Comparison of ENCODE assay signal across 15 cellular contexts in the genomic region with DNA sequence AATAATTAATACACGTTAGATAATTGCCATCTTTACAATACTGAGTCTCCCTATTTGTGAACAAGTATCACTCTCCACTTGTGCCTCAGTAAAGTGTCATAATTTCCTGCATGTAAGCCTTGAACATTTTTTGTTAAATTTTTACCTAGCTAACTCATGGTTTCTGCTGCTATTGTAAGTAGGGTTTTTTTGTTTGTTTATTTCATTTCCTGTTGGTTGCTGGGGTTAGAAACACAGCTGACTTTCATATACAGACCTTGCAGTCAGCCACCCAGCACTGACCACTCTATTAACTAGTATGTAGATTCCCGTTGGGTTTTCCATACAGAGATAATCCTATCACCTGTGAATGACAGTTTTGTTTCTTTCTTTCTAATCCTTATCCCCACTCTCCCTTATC.
A peak's percentile ranks its signal among the peaks of the same experiment; 100 is the strongest.
DNase-seq lines count a peak whose midpoint lies in the region; ATAC-seq and TF ChIP-seq lines count a peak whose summit lies in the region.
"Had no signal": no experiment of that assay in that cellular context is flagged by ENCODE, and none has a peak within 500 bp of the region (broad histone marks: within the 10 kb centered on the region; RNA-seq: fewer than 3 reads in every experiment).

No MANE protein-coding gene starts in this region.

- no peaks in the 10 kb centered on the region for H3K9me3 ChIP-seq in upper lobe of right lung
- H3K9me3 ChIP-seq: left ventricle myocardium inferior had no signal

- H3K9me3 Mint-ChIP-seq in effector memory CD8-positive, alpha-beta T cell, result no peaks in the 10 kb centered on the region
- H3K9me3 Mint-ChIP-seq: activated naive CD8-positive, alpha-beta T cell treated with anti-CD3 and anti-CD28 coated beads, Interleukin-2, amount 10 ng/mL, durations not matched to agents 7 days and 5 days had no signal

- H3K4me1 ChIP-seq in upper lobe of right lung, result no peaks in the 10 kb centered on the region

- H3K27me3 ChIP-seq in upper lobe of right lung, result no peaks in the 10 kb centered on the region

- H3K36me3 ChIP-seq in upper lobe of right lung, result no peaks in the 10 kb centered on the region
- H3K36me3 ChIP-seq: left ventricle myocardium inferior had no signal

- intact Hi-C loops in upper lobe of right lung (cut with DNase I), result no loop called here

- H3K27ac Mint-ChIP-seq in effector memory CD8-positive, alpha-beta T cell, result no peak overlapping the region
- H3K27ac Mint-ChIP-seq: activated naive CD8-positive, alpha-beta T cell treated with anti-CD3 and anti-CD28 coated beads, Interleukin-2, amount 10 ng/mL, durations not matched to agents 7 days and 5 days had no signal

- no peaks in the 10 kb centered on the region for H3K27me3 Mint-ChIP-seq in effector memory CD8-positive, alpha-beta T cell
- H3K27me3 Mint-ChIP-seq: activated naive CD8-positive, alpha-beta T cell treated with anti-CD3 and anti-CD28 coated beads, Interleukin-2, amount 10 ng/mL, durations not matched to agents 7 days and 5 days had no signal

- peaks cover 7 to 24% of the 10 kb centered on the region in 2 donors for H3K4me1 Mint-ChIP-seq in effector memory CD8-positive, alpha-beta T cell (ENCODE audit: low read depth in 2 of 2)
- H3K4me1 Mint-ChIP-seq: neural crest cell had no signal

- ATAC-seq in GM19035 (IDR thresholded peaks at IDR 0.05; ENCODE audit: unreplicated experiment) (peak; percentile 92), GM21529 (IDR thresholded peaks at IDR 0.05; ENCODE audit: unreplicated experiment) (peak; percentile 87), HG03095 (IDR thresholded peaks at IDR 0.05; ENCODE audit: unreplicated experiment) (peak; percentile 89), upper lobe of right lung (no peak)
- peak; percentile 54 for ATAC-seq in effector memory CD8-positive, alpha-beta T cell (replicated peaks)

- no peak for DNase-seq in effector memory CD8-positive, alpha-beta T cell
- no peak for DNase-seq in upper lobe of right lung
- no peak for DNase-seq in RKO (ENCODE audit: low spot score)
- no peak for DNase-seq in globus pallidus (ENCODE audit: low spot score)
- DNase-seq: activated naive CD8-positive, alpha-beta T cell treated with anti-CD3 and anti-CD28 coated beads, Interleukin-2, amount 10 ng/mL, durations not matched to agents 7 days and 5 days; GDM1; hippocampal formation; left ventricle myocardium inferior; NCI-H1930; small intestine had no signal

- TF ChIP-seq CTCF in upper lobe of right lung (IDR thresholded peaks at IDR 0.05), result no peak

- no peak overlapping the region for H3K27ac ChIP-seq in upper lobe of right lung
- H3K27ac ChIP-seq: C4-2B, left ventricle myocardium inferior had no signal

- no peaks in the 10 kb centered on the region for H3K36me3 Mint-ChIP-seq in effector memory CD8-positive, alpha-beta T cell (ENCODE audit: insufficient read depth)

- no peak overlapping the region for H3K4me3 Mint-ChIP-seq in effector memory CD8-positive, alpha-beta T cell
- H3K4me3 Mint-ChIP-seq: activated naive CD8-positive, alpha-beta T cell treated with anti-CD3 and anti-CD28 coated beads, Interleukin-2, amount 10 ng/mL, durations not matched to agents 7 days and 5 days; neural crest cell had no signal

- H3K4me3 ChIP-seq in upper lobe of right lung, result no peak overlapping the region
- H3K4me3 ChIP-seq: left ventricle myocardium inferior had no signal
